19 cellular contexts compared by ENCODE assay signal in the genomic region with DNA sequence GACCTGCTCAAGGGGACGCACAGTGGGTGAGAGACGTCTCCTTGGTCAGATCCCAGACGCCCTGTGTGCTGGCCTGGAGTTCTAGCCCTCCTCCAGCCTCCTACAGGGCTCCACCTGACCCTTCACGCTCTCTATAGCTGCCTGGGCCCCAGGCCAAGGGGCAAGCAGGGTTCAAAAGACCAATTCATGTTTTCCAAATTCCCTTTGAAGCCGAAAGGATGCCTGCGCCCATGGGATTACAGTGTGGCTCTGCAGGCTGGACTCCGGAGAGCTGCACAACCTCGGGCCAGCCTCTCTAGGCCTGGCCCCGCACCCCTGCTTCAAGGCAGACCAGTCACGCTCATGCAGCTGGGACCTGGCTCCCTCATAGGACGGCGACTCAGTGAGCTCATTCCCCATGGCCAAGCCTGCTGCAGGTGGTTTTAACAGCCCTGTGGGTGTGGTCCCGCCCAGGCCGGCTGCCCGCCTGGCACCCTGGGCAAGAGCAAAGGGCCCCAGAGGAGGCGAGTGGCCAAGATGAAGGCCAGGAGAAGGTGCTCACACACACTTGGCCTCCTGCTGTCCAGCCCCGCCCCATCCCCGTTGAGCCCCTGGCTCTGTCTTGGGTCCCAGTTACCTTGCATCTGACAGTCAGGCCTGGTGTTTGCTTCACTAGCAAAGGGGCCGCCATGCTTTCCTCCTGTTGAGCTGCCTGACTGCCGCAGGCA. TPM values are rescaled to one million over a fixed set of nuclear protein-coding genes. Genes with fewer than 3 reads are reported as not detected.
A peak's percentile ranks its signal among the peaks of the same experiment; 100 is the strongest.
DNase-seq lines count a peak whose midpoint lies in the region; ATAC-seq, FAIRE-seq and TF ChIP-seq lines count a peak whose summit lies in the region.
"Had no signal": no experiment of that assay in that cellular context is flagged by ENCODE, and none has a peak within 500 bp of the region (broad histone marks: within the 10 kb centered on the region; RNA-seq: fewer than 3 reads in every experiment).

No MANE protein-coding gene starts in this region.

- TF ChIP-seq CTCF in right lobe of liver (IDR thresholded peaks at IDR 0.05): no peak
- no peak for TF ChIP-seq CTCF in kidney (IDR thresholded peaks at IDR 0.05; ENCODE audit: borderline replicate concordance, extremely low read depth, insufficient read depth)

- intact Hi-C loops in right lobe of liver (cut with DNase I): no loop called here
- intact Hi-C loops in kidney (cut with DNase I): loop anchor here (10.0 kb wide), 1 partner anchor 59 kb away; no protein-coding TSS in a partner anchor

- no peak for TF ChIP-seq POLR2A in right lobe of liver (IDR thresholded peaks at IDR 0.05)

- no peak for FAIRE-seq in kidney (lab: Jason Lieb, UNC)
- FAIRE-seq: A204.1, endometrium, GM18507, H54 had no signal

- H3K36me3 ChIP-seq in right lobe of liver (no peaks in the 10 kb centered on the region), MG63 (no peaks in the 10 kb centered on the region), kidney (ENCODE audit: control insufficient read depth in 1 of 2, insufficient read depth in 2 of 2, low read length in 2 of 2) (no peaks in the 10 kb centered on the region)
- H3K36me3 ChIP-seq: left ventricle myocardium inferior, tibial artery had no signal

- H3K4me1 ChIP-seq in right lobe of liver (peaks cover 0 to 6% (median 3%) of the 10 kb centered on the region in 4 donors), kidney (ENCODE audit: control insufficient read depth in 1 of 2, insufficient read depth in 1 of 2, low read depth in 1 of 2, low read length in 2 of 2) (peaks cover 3 to 6% of the 10 kb centered on the region in 2 donors)

- no peaks in the 10 kb centered on the region for H3K9me3 ChIP-seq in right lobe of liver
- H3K9me3 ChIP-seq in MG63: no peaks in the 10 kb centered on the region
- no peaks in the 10 kb centered on the region for H3K9me3 ChIP-seq in kidney (ENCODE audit: control insufficient read depth in 1 of 2, low read length in 2 of 2)
- H3K9me3 ChIP-seq: left ventricle myocardium inferior, tibial artery had no signal

- no peak overlapping the region for H3K9ac ChIP-seq in kidney (ENCODE audit: low read length in 2 of 2)

- H3K4me3 Mint-ChIP-seq in activated T-helper 17 cell treated with anti-CD3 and anti-CD28 coated beads, Interleukin-2, amount 50 U/mL, for 72 hours: no peak overlapping the region
- no peak overlapping the region for H3K4me3 Mint-ChIP-seq in stimulated activated effector memory CD8-positive, alpha-beta T cell treated with anti-CD3 and anti-CD28 coated beads, Interleukin-12 subunit alpha, Interleukin-12 subunit beta, amount 100 ng/mL, for 72 hours
- H3K4me3 Mint-ChIP-seq: activated CD8-positive, alpha-beta T cell treated with anti-CD3 and anti-CD28 coated beads, Interleukin-2, amount 10 ng/mL, durations not matched to agents 7 days and 5 days had no signal

- 61% methylated on average over 8 of the region's 20 CpGs for WGBS in right lobe of liver (ENCODE audit: insufficient coverage, low coverage, low lambda C conversion rate, missing lambda C conversion rate)

- no peaks in the 10 kb centered on the region for H3K9me3 Mint-ChIP-seq in activated T-helper 17 cell treated with anti-CD3 and anti-CD28 coated beads, Interleukin-2, amount 50 U/mL, for 72 hours
- H3K9me3 Mint-ChIP-seq in stimulated activated effector memory CD8-positive, alpha-beta T cell treated with anti-CD3 and anti-CD28 coated beads, Interleukin-12 subunit alpha, Interleukin-12 subunit beta, amount 100 ng/mL, for 72 hours: no peaks in the 10 kb centered on the region

- no peaks in the 10 kb centered on the region for H3K36me3 Mint-ChIP-seq in activated T-helper 17 cell treated with anti-CD3 and anti-CD28 coated beads, Interleukin-2, amount 50 U/mL, for 72 hours (ENCODE audit: low read depth)
- no peaks in the 10 kb centered on the region for H3K36me3 Mint-ChIP-seq in stimulated activated effector memory CD8-positive, alpha-beta T cell treated with anti-CD3 and anti-CD28 coated beads, Interleukin-12 subunit alpha, Interleukin-12 subunit beta, amount 100 ng/mL, for 72 hours

- H3K27me3 ChIP-seq in right lobe of liver (no peaks in the 10 kb centered on the region), MG63 (no peaks in the 10 kb centered on the region)
- H3K27me3 ChIP-seq: tibial artery had no signal

- no peak overlapping the region for H3K27ac ChIP-seq in right lobe of liver
- no peak overlapping the region for H3K27ac ChIP-seq in kidney (ENCODE audit: low read depth in 2 of 2, low read length in 2 of 2)
- H3K27ac ChIP-seq: left ventricle myocardium inferior, tibial artery had no signal

- DNase-seq in NCI-H2196 (lab: John Stamatoyannopoulos, UW; ENCODE audit: unreplicated experiment) (peak; percentile 24), NCI-H2196 treated with DMSO at 0.1 percent for 48 hours (lab: John Stamatoyannopoulos, UW; ENCODE audit: unreplicated experiment) (no peak), right lobe of liver (peak; percentile 51 to 77 (median 75)), MG63 (no peak), NCI-H1105 treated with DMSO at 0.1 percent for 48 hours (lab: John Stamatoyannopoulos, UW) (no peak), kidney (no peak)
- DNase-seq in stimulated activated effector memory CD8-positive, alpha-beta T cell treated with anti-CD3 and anti-CD28 coated beads, Interleukin-12 subunit alpha, Interleukin-12 subunit beta, amount 100 ng/mL, for 72 hours (ENCODE audit: low spot score in 2 of 2): no peak
- DNase-seq: activated CD8-positive, alpha-beta T cell treated with anti-CD3 and anti-CD28 coated beads, Interleukin-2, amount 10 ng/mL, durations not matched to agents 7 days and 5 days; C1 segment of cervical spinal cord; central memory CD4-positive, alpha-beta T cell; DMS153; left ventricle myocardium inferior; NCI-H1694 treated with DMSO at 0.1 percent for 48 hours had no signal

- no peak for ATAC-seq in activated T-helper 17 cell treated with anti-CD3 and anti-CD28 coated beads, Interleukin-2, amount 50 U/mL, for 72 hours (replicated peaks)
- ATAC-seq in right lobe of liver: peak; percentile 72 to 85 (median 78)
- no peak for ATAC-seq in stimulated activated effector memory CD8-positive, alpha-beta T cell treated with anti-CD3 and anti-CD28 coated beads, Interleukin-12 subunit alpha, Interleukin-12 subunit beta, amount 100 ng/mL, for 72 hours
- ATAC-seq: activated CD8-positive, alpha-beta T cell treated with anti-CD3 and anti-CD28 coated beads, Interleukin-2, amount 10 ng/mL, durations not matched to agents 7 days and 5 days had no signal

- H3K27me3 Mint-ChIP-seq in activated T-helper 17 cell treated with anti-CD3 and anti-CD28 coated beads, Interleukin-2, amount 50 U/mL, for 72 hours: no peaks in the 10 kb centered on the region

- H3K4me3 ChIP-seq in right lobe of liver (no peak overlapping the region), MG63 (no peak overlapping the region), kidney (ENCODE audit: low read length in 2 of 2) (no peak overlapping the region)
- H3K4me3 ChIP-seq: left ventricle myocardium inferior, tibial artery had no signal

- peak overlapping the region; percentile 60 for H3K27ac Mint-ChIP-seq in activated T-helper 17 cell treated with anti-CD3 and anti-CD28 coated beads, Interleukin-2, amount 50 U/mL, for 72 hours
- H3K27ac Mint-ChIP-seq in stimulated activated effector memory CD8-positive, alpha-beta T cell treated with anti-CD3 and anti-CD28 coated beads, Interleukin-12 subunit alpha, Interleukin-12 subunit beta, amount 100 ng/mL, for 72 hours: peak overlapping the region; percentile 76
- H3K27ac Mint-ChIP-seq: activated CD8-positive, alpha-beta T cell treated with anti-CD3 and anti-CD28 coated beads, Interleukin-2, amount 10 ng/mL, durations not matched to agents 7 days and 5 days had no signal

- peaks cover 12% of the 10 kb centered on the region for H3K4me1 Mint-ChIP-seq in activated T-helper 17 cell treated with anti-CD3 and anti-CD28 coated beads, Interleukin-2, amount 50 U/mL, for 72 hours
- H3K4me1 Mint-ChIP-seq in stimulated activated effector memory CD8-positive, alpha-beta T cell treated with anti-CD3 and anti-CD28 coated beads, Interleukin-12 subunit alpha, Interleukin-12 subunit beta, amount 100 ng/mL, for 72 hours: peaks cover 27% of the 10 kb centered on the region

RNA-seq across cellular contexts. Expression of gene SMAD7, which starts 57.1 kb away (rescaled TPM):
- 10 to 100 TPM; 23.4 to 40.7 TPM for total RNA-seq in activated T-helper 17 cell treated with anti-CD3 and anti-CD28 coated beads, Interleukin-2, amount 50 U/mL, for 72 hours
- total RNA-seq in right lobe of liver (10 to 100 TPM in 4 of 6 experiments, 1 to 10 TPM in 2; 8.2 to 13.5 (median 11.0) TPM), kidney (32.6 TPM)
- total RNA-seq in MG63 (2014; rRNA removed; shearing (Covaris generic); ENCODE audit: low replicate concordance): 13.4 and 29.3 TPM in 2 replicates
- polyA plus RNA-seq in kidney (ENCODE audit: insufficient read depth, low read depth, low replicate concordance): 17.3 TPM

Comparison
In these comparisons a context has a peak if more than half of its experiments do, and no peak if none do; other contexts are left out.
1. DNase-seq: peak in NCI-H2196 (single experiment) and right lobe of liver (3 of 3); none in NCI-H2196 treated with DMSO at 0.1 percent for 48 hours (single experiment), stimulated activated effector memory CD8-positive, alpha-beta T cell treated with anti-CD3 and anti-CD28 coated beads, Interleukin-12 subunit alpha, Interleukin-12 subunit beta, amount 100 ng/mL, for 72 hours (0 of 2), MG63 (single experiment), NCI-H1105 treated with DMSO at 0.1 percent for 48 hours (single experiment) and kidney (single experiment).
2. ATAC-seq: peak in right lobe of liver (4 of 4); none in activated T-helper 17 cell treated with anti-CD3 and anti-CD28 coated beads, Interleukin-2, amount 50 U/mL, for 72 hours (single experiment) and stimulated activated effector memory CD8-positive, alpha-beta T cell treated with anti-CD3 and anti-CD28 coated beads, Interleukin-12 subunit alpha, Interleukin-12 subunit beta, amount 100 ng/mL, for 72 hours (single experiment).